In the genomic region with DNA sequence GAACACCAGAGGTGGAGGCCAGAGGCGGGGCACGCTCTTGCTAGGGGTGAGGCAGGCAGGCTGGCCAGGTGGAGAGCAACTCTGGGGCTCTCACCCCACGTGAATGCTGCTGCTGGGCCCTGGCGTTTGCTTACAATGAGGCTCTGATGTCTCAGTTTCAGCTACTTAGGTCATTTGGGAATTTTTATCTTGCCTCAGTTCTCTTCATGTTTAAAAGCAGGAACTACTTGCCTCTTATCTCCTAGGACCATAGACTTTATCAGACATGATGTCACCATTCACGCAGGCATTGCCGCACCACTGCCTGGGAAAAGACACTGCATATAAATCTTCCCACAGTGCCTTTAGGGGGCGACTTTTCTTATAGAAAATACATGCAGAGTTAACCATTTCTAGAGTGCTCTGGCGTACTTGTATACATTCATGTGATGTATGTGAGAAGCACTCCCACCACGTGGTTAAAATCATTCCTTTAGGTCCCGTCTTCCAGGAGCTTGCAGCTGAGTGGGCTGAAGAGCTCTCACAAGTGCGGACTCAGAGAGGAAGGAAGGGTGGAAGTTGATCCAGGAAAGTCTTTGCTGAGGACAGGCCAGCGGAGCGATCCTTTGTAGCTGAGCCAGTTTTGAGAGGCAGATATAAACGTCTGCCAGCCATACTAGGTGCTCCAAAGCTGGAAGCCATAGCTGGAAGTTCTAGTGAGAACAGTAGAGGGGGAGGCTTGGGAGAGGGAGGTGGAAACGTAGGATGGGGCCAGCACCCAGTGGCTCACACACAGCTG, we compare ENCODE assay signal across 1 cellular context.
TF ChIP-seq lines count a peak whose summit lies in the region.

No MANE protein-coding gene starts in this region.

TF ChIP-seq in K562, 482 proteins besides CTCF, POLR2A, EP300 and RAD21 (continued from another document and continues in another):
- TF ChIP-seq ETV1 (tag; conservative IDR thresholded peaks at IDR 0.05; ENCODE audit: low read depth) (no peak), BMI1 (IDR thresholded peaks at IDR 0.05; ENCODE audit: low read length) (no peak), ARID1B (IDR thresholded peaks at IDR 0.05) (peak; percentile 50), FOXO4 (CRISPR knock-in tag; IDR thresholded peaks at IDR 0.05) (no peak), CHD4 (IDR thresholded peaks at IDR 0.05; ENCODE audit: insufficient read depth, insufficient replicate concordance, low read depth, low read length, poor library complexity, severe bottlenecking) (no peak), JUNB (CRISPR knock-in tag; conservative IDR thresholded peaks at IDR 0.05) (no peak), ZNF551 (CRISPR knock-in tag; IDR thresholded peaks at IDR 0.05) (no peak), SIRT6 (IDR thresholded peaks at IDR 0.05; ENCODE audit: low read depth, low read length) (no peak), ATF3 (IDR thresholded peaks at IDR 0.05) (peak; percentile 72), ATF3 (CRISPR knock-in tag; conservative IDR thresholded peaks at IDR 0.05) (0 out of 2 replicates have a peak, but pooled peaks have one; percentile 38), TEAD1 (CRISPR knock-in tag; IDR thresholded peaks at IDR 0.05) (no peak), FOSL1 (tag; conservative IDR thresholded peaks at IDR 0.05) (peak; percentile 38; the same call in 1 of the 2 replicates), SAP30 (IDR thresholded peaks at IDR 0.05; ENCODE audit: borderline replicate concordance, insufficient read depth, low read depth, low read length, poor library complexity, severe bottlenecking) (no peak), ZNF740 (CRISPR knock-in tag; IDR thresholded peaks at IDR 0.05) (no peak), ZNF740 (tag; IDR thresholded peaks at IDR 0.05) (no peak), PTTG1 (tag; IDR thresholded peaks at IDR 0.05; ENCODE audit: low read depth) (no peak), ETS2 (tag; IDR thresholded peaks at IDR 0.05; ENCODE audit: borderline replicate concordance, poor library complexity, severe bottlenecking) (no peak), CBFA2T3 (IDR thresholded peaks at IDR 0.05) (0 out of 2 replicates have a peak, but pooled peaks have one; percentile 19), JUN (IDR thresholded peaks at IDR 0.05; ENCODE audit: borderline replicate concordance, low read depth, low read length) (no peak), JUN (CRISPR knock-in tag; IDR thresholded peaks at IDR 0.05; ENCODE audit: borderline replicate concordance) (no peak), IRF2 (CRISPR knock-in tag; IDR thresholded peaks at IDR 0.05) (no peak), DPF2 (IDR thresholded peaks at IDR 0.05) (no peak), UBTF (IDR thresholded peaks at IDR 0.05; ENCODE audit: borderline replicate concordance in 1 of 2, low read depth in 2 of 2, low read length in 2 of 2) (no peak), ESRRB (CRISPR knock-in tag; IDR thresholded peaks at IDR 0.05; ENCODE audit: borderline replicate concordance) (no peak), HDGF (IDR thresholded peaks at IDR 0.05) (no peak), STAG1 (CRISPR knock-in tag; IDR thresholded peaks at IDR 0.05; ENCODE audit: borderline replicate concordance) (no peak), ZNF224 (CRISPR knock-in tag; IDR thresholded peaks at IDR 0.05) (no peak), SOX6 (IDR thresholded peaks at IDR 0.05) (no peak), CXXC5 (CRISPR knock-in tag; IDR thresholded peaks at IDR 0.05) (peak; percentile 43; the same call in 1 of the 2 replicates), ZNF140 (CRISPR knock-in tag; IDR thresholded peaks at IDR 0.05) (no peak), BHLHE40 (IDR thresholded peaks at IDR 0.05; ENCODE audit: low read length) (no peak), ATF7 (IDR thresholded peaks at IDR 0.05) (peak; percentile 91), RBM39 (optimal IDR thresholded peaks at IDR 0.05; ENCODE audit: low read depth, low read length) (no peak), ZNF780A (CRISPR knock-in tag; IDR thresholded peaks at IDR 0.05) (no peak), ZNF644 (tag; IDR thresholded peaks at IDR 0.05; ENCODE audit: low read depth) (no peak), ZEB2 (IDR thresholded peaks at IDR 0.05) (no peak), ZSCAN32 (CRISPR knock-in tag; IDR thresholded peaks at IDR 0.05) (no peak), RHOXF2B (CRISPR knock-in tag; conservative IDR thresholded peaks at IDR 0.05) (no peak), SRSF3 (IDR thresholded peaks at IDR 0.05; ENCODE audit: insufficient read depth, low read length) (no peak)
- TF ChIP-seq, protein P1, sequence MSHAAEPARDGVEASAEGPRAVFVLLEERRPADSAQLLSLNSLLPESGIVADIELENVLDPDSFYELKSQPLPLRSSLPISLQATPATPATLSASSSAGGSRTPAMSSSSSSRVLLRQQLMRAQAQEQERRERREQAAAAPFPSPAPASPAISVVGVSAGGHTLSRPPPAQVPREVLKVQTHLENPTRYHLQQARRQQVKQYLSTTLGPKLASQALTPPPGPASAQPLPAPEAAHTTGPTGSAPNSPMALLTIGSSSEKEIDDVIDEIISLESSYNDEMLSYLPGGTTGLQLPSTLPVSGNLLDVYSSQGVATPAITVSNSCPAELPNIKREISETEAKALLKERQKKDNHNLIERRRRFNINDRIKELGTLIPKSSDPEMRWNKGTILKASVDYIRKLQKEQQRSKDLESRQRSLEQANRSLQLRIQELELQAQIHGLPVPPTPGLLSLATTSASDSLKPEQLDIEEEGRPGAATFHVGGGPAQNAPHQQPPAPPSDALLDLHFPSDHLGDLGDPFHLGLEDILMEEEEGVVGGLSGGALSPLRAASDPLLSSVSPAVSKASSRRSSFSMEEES (CRISPR knock-in tag; IDR thresholded peaks at IDR 0.05), result no peak
- TF ChIP-seq, protein P2, sequence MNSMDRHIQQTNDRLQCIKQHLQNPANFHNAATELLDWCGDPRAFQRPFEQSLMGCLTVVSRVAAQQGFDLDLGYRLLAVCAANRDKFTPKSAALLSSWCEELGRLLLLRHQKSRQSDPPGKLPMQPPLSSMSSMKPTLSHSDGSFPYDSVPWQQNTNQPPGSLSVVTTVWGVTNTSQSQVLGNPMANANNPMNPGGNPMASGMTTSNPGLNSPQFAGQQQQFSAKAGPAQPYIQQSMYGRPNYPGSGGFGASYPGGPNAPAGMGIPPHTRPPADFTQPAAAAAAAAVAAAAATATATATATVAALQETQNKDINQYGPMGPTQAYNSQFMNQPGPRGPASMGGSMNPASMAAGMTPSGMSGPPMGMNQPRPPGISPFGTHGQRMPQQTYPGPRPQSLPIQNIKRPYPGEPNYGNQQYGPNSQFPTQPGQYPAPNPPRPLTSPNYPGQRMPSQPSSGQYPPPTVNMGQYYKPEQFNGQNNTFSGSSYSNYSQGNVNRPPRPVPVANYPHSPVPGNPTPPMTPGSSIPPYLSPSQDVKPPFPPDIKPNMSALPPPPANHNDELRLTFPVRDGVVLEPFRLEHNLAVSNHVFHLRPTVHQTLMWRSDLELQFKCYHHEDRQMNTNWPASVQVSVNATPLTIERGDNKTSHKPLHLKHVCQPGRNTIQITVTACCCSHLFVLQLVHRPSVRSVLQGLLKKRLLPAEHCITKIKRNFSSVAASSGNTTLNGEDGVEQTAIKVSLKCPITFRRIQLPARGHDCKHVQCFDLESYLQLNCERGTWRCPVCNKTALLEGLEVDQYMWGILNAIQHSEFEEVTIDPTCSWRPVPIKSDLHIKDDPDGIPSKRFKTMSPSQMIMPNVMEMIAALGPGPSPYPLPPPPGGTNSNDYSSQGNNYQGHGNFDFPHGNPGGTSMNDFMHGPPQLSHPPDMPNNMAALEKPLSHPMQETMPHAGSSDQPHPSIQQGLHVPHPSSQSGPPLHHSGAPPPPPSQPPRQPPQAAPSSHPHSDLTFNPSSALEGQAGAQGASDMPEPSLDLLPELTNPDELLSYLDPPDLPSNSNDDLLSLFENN (IDR thresholded peaks at IDR 0.05; ENCODE audit: low read depth in 2 of 2, low read length in 2 of 2), result no peak
- TF ChIP-seq, protein P3, sequence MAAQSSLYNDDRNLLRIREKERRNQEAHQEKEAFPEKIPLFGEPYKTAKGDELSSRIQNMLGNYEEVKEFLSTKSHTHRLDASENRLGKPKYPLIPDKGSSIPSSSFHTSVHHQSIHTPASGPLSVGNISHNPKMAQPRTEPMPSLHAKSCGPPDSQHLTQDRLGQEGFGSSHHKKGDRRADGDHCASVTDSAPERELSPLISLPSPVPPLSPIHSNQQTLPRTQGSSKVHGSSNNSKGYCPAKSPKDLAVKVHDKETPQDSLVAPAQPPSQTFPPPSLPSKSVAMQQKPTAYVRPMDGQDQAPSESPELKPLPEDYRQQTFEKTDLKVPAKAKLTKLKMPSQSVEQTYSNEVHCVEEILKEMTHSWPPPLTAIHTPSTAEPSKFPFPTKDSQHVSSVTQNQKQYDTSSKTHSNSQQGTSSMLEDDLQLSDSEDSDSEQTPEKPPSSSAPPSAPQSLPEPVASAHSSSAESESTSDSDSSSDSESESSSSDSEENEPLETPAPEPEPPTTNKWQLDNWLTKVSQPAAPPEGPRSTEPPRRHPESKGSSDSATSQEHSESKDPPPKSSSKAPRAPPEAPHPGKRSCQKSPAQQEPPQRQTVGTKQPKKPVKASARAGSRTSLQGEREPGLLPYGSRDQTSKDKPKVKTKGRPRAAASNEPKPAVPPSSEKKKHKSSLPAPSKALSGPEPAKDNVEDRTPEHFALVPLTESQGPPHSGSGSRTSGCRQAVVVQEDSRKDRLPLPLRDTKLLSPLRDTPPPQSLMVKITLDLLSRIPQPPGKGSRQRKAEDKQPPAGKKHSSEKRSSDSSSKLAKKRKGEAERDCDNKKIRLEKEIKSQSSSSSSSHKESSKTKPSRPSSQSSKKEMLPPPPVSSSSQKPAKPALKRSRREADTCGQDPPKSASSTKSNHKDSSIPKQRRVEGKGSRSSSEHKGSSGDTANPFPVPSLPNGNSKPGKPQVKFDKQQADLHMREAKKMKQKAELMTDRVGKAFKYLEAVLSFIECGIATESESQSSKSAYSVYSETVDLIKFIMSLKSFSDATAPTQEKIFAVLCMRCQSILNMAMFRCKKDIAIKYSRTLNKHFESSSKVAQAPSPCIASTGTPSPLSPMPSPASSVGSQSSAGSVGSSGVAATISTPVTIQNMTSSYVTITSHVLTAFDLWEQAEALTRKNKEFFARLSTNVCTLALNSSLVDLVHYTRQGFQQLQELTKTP (IDR thresholded peaks at IDR 0.05; ENCODE audit: low read depth in 1 of 2, partially characterized antibody in 2 of 2), result no peak
- TF ChIP-seq, protein P4, sequence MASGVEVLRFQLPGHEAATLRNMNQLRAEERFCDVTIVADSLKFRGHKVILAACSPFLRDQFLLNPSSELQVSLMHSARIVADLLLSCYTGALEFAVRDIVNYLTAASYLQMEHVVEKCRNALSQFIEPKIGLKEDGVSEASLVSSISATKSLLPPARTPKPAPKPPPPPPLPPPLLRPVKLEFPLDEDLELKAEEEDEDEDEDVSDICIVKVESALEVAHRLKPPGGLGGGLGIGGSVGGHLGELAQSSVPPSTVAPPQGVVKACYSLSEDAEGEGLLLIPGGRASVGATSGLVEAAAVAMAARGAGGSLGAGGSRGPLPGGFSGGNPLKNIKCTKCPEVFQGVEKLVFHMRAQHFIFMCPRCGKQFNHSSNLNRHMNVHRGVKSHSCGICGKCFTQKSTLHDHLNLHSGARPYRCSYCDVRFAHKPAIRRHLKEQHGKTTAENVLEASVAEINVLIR (CRISPR knock-in tag; IDR thresholded peaks at IDR 0.05), result no peak
- TF ChIP-seq, protein P5, sequence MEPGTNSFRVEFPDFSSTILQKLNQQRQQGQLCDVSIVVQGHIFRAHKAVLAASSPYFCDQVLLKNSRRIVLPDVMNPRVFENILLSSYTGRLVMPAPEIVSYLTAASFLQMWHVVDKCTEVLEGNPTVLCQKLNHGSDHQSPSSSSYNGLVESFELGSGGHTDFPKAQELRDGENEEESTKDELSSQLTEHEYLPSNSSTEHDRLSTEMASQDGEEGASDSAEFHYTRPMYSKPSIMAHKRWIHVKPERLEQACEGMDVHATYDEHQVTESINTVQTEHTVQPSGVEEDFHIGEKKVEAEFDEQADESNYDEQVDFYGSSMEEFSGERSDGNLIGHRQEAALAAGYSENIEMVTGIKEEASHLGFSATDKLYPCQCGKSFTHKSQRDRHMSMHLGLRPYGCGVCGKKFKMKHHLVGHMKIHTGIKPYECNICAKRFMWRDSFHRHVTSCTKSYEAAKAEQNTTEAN (CRISPR knock-in tag; IDR thresholded peaks at IDR 0.05), result no peak
